8 cellular contexts compared by ENCODE assay signal in genomic region chr3:66997560-66998074, GRCh38. TPM values are rescaled to one million over a fixed set of nuclear protein-coding genes. Genes with fewer than 3 reads are reported as not detected.
A peak's percentile ranks its signal among the peaks of the same experiment; 100 is the strongest.
DNase-seq lines count a peak whose midpoint lies in the region; ATAC-seq and TF ChIP-seq lines count a peak whose summit lies in the region.

No MANE protein-coding gene starts in this region.

- no peak for TF ChIP-seq EP300 in suprapubic skin (IDR thresholded peaks at IDR 0.05)

- H3K4me1 ChIP-seq in iPS-20b (ENCODE audit: insufficient read depth, low read length): peaks cover 9% of the 10 kb centered on the region; the same call in 1 of the 2 replicates
- peaks cover 12% of the 10 kb centered on the region for H3K4me1 ChIP-seq in suprapubic skin

- H3K4me3 ChIP-seq in iPS-20b (ENCODE audit: low read length): peak overlapping the region; percentile 51; the same call in 1 of the 2 replicates
- peak overlapping the region; percentile 87 for H3K4me3 ChIP-seq in suprapubic skin

- H3K9me3 ChIP-seq in iPS-20b (ENCODE audit: insufficient read depth, low read depth, low read length) (no peaks in the 10 kb centered on the region), suprapubic skin (no peaks in the 10 kb centered on the region)

- H3K27ac Mint-ChIP-seq in activated naive CD8-positive, alpha-beta T cell treated with anti-CD3 and anti-CD28 coated beads for 36 hours: peak overlapping the region; percentile 94

- DNase-seq in left cardiac atrium (peak; percentile 53), Right ventricle myocardium inferior (ENCODE audit: missing footprints) (no peak), suprapubic skin (ENCODE audit: low spot score in 2 of 2) (no peak), GM19240 (ENCODE audit: insufficient read length, low spot score) (no peak), NCI-H2171 (lab: John Stamatoyannopoulos, UW) (no peak)
- peak; percentile 25 for DNase-seq in activated naive CD8-positive, alpha-beta T cell treated with anti-CD3 and anti-CD28 coated beads for 36 hours

- H3K27me3 Mint-ChIP-seq in activated naive CD8-positive, alpha-beta T cell treated with anti-CD3 and anti-CD28 coated beads for 36 hours: peaks cover 35% of the 10 kb centered on the region

- H3K9ac ChIP-seq in iPS-20b (ENCODE audit: low read depth, low read length): no peak overlapping the region

- peaks cover 10% of the 10 kb centered on the region for H3K36me3 Mint-ChIP-seq in activated naive CD8-positive, alpha-beta T cell treated with anti-CD3 and anti-CD28 coated beads for 36 hours

- WGBS in suprapubic skin: 9% methylated on average over 16 of the region's 17 CpGs

- no peaks in the 10 kb centered on the region for H3K9me3 Mint-ChIP-seq in activated naive CD8-positive, alpha-beta T cell treated with anti-CD3 and anti-CD28 coated beads for 36 hours

- H3K4me1 Mint-ChIP-seq in activated naive CD8-positive, alpha-beta T cell treated with anti-CD3 and anti-CD28 coated beads for 36 hours: peaks cover 20% of the 10 kb centered on the region

- no peaks in the 10 kb centered on the region; the same call in 1 of the 2 replicates for H3K36me3 ChIP-seq in iPS-20b (ENCODE audit: insufficient read depth, low read depth, low read length)
- H3K36me3 ChIP-seq in suprapubic skin: no peaks in the 10 kb centered on the region

- TF ChIP-seq POLR2A in suprapubic skin (IDR thresholded peaks at IDR 0.05): no peak

- no peak overlapping the region for H3K27ac ChIP-seq in iPS-20b (ENCODE audit: low read length)
- no peak overlapping the region for H3K27ac ChIP-seq in suprapubic skin

- TF ChIP-seq CTCF in suprapubic skin (IDR thresholded peaks at IDR 0.05): no peak

- ATAC-seq in left cardiac atrium: peak in 1 of 2 donors; percentile 17
- no peak for ATAC-seq in Right ventricle myocardium inferior
- ATAC-seq in GM18907 (IDR thresholded peaks at IDR 0.05; ENCODE audit: unreplicated experiment): no peak

- peak overlapping the region; percentile 97 for H3K4me3 Mint-ChIP-seq in activated naive CD8-positive, alpha-beta T cell treated with anti-CD3 and anti-CD28 coated beads for 36 hours

- H3K27me3 ChIP-seq in iPS-20b (ENCODE audit: insufficient read depth, low read length) (peaks cover 9% of the 10 kb centered on the region), suprapubic skin (peaks cover 14% of the 10 kb centered on the region)

- intact Hi-C loops in left cardiac atrium (cut with DNase I): no loop called here
- intact Hi-C loops in Right ventricle myocardium inferior (cut with DNase I): loop anchor here (2.0 to 5.0 kb wide), 2 partner anchors 19 to 35 kb away; no protein-coding TSS in a partner anchor

RNA-seq across cellular contexts. Expression of gene KBTBD8, which starts 0.5 kb away (rescaled TPM):
- total RNA-seq in left cardiac atrium (1 to 10 TPM; 6.3 to 7.9 TPM), Right ventricle myocardium inferior (4.1 TPM), suprapubic skin (1 to 10 TPM in 2 of 4 donors, under 1 TPM in 2; 0.48 to 1.9 (median 1.0) TPM)
- total RNA-seq in activated naive CD8-positive, alpha-beta T cell treated with anti-CD3 and anti-CD28 coated beads for 36 hours: 10 to 100 TPM; 28.5 to 30.6 TPM

Comparison
In these comparisons a context has a peak if more than half of its experiments do, and no peak if none do; other contexts are left out.
1. DNase-seq: peak in left cardiac atrium (single experiment) and activated naive CD8-positive, alpha-beta T cell treated with anti-CD3 and anti-CD28 coated beads for 36 hours (single experiment); none in Right ventricle myocardium inferior (single experiment), suprapubic skin (0 of 2), GM19240 (single experiment) and NCI-H2171 (single experiment).